In the genomic region with DNA sequence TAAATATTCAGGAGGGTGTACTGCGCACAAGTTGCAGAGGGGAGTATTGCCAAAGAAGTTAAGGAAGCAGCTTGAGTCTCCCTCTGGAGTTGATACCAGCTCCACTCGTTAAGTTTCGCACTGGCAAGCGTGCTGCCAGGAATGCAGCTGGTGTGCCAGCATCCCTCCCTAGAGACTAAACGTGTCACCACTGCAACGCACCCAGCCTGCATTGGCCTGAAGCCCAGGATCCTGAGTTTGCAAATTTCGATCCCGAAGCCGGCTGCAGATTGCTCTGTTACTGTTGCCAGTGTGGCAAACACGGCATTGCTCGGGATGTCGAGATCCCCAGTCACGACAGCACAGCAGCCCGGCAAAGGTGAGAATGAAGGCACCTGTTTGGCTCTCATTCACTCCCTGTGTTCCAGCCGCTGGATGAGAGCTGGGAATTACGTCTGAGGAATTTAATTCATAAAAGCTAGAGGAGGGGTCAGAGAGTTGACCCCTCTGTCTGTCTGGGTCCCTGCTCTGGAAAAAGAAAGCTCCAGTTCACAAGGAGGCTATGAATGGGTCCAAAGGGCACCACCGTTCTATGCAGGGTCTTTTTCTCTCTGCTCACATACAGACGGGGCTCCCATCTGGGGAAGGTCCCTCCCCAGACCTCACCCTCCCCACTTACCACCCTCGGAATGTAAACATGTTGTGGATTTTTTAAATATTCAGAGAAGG, we compare ENCODE assay signal across 8 cellular contexts.
DNase-seq lines count a peak whose midpoint lies in the region; ATAC-seq and TF ChIP-seq lines count a peak whose summit lies in the region.

No MANE protein-coding gene starts in this region.

- H3K36me3 Mint-ChIP-seq in stimulated activated memory B cell treated with anti-CD40 and anti-IgM and Interleukin-4, amounts not matched to agents 10 μg/mL and 1 μg/mL and 100 μg/mL, for 72 hours: no peaks in the 10 kb centered on the region
- no peaks in the 10 kb centered on the region for H3K36me3 Mint-ChIP-seq in activated CD4-positive, alpha-beta memory T cell treated with anti-CD3 and anti-CD28 coated beads for 36 hours

- peak overlapping the region; percentile 16 for H3K4me3 ChIP-seq in A673 (ENCODE audit: low read depth, low read length, poor library complexity, severe bottlenecking)
- peak overlapping the region; percentile 14 for H3K4me3 ChIP-seq in MG63
- H3K4me3 ChIP-seq in body of pancreas: no peak overlapping the region
- peak overlapping the region; percentile 24 to 39 (median 33) for H3K4me3 ChIP-seq in stomach

- no peak overlapping the region for H3K4me3 Mint-ChIP-seq in stimulated activated memory B cell treated with anti-CD40 and anti-IgM and Interleukin-4, amounts not matched to agents 10 μg/mL and 1 μg/mL and 100 μg/mL, for 72 hours
- no peak overlapping the region for H3K4me3 Mint-ChIP-seq in activated CD4-positive, alpha-beta memory T cell treated with anti-CD3 and anti-CD28 coated beads for 36 hours

- H3K4me1 ChIP-seq in A673 (ENCODE audit: insufficient read depth, low read length, poor library complexity, severe bottlenecking) (peaks cover 41% of the 10 kb centered on the region), body of pancreas (peaks cover 23% of the 10 kb centered on the region), stomach (peaks cover 14 to 49% (median 33%) of the 10 kb centered on the region in 4 donors)

- TSS peak; percentile 89 for BruUV-seq in A673 (replicated peaks; lab: Mats Ljungman, UMichigan)

- peak; percentile 97 for DNase-seq in A673 (ENCODE audit: low spot score)
- peak; percentile 95 for DNase-seq in MG63
- peak; percentile 89 to 95 (median 92) for DNase-seq in body of pancreas
- DNase-seq in iris pigment epithelial cell (ENCODE audit: low read depth): peak; percentile 89
- DNase-seq in stomach: peak; percentile 94
- DNase-seq in activated CD4-positive, alpha-beta memory T cell treated with anti-CD3 and anti-CD28 coated beads for 36 hours: no peak

- H3K27me3 Mint-ChIP-seq in stimulated activated memory B cell treated with anti-CD40 and anti-IgM and Interleukin-4, amounts not matched to agents 10 μg/mL and 1 μg/mL and 100 μg/mL, for 72 hours: peaks cover 22% of the 10 kb centered on the region
- peaks cover 23% of the 10 kb centered on the region for H3K27me3 Mint-ChIP-seq in activated CD4-positive, alpha-beta memory T cell treated with anti-CD3 and anti-CD28 coated beads for 36 hours

- H3K27ac ChIP-seq in A673 (ENCODE audit: low read depth, low read length, poor library complexity, severe bottlenecking) (peak overlapping the region; percentile 77), body of pancreas (peak overlapping the region; percentile 46 to 84 (median 72)), stomach (peak overlapping the region; percentile 4 to 85 (median 80))

- TF ChIP-seq EP300 in stomach (IDR thresholded peaks at IDR 0.05): peak; percentile 59

- H3K9me3 Mint-ChIP-seq in stimulated activated memory B cell treated with anti-CD40 and anti-IgM and Interleukin-4, amounts not matched to agents 10 μg/mL and 1 μg/mL and 100 μg/mL, for 72 hours: no peaks in the 10 kb centered on the region
- H3K9me3 Mint-ChIP-seq in activated CD4-positive, alpha-beta memory T cell treated with anti-CD3 and anti-CD28 coated beads for 36 hours: no peaks in the 10 kb centered on the region

- no peaks in the 10 kb centered on the region for H3K4me1 Mint-ChIP-seq in stimulated activated memory B cell treated with anti-CD40 and anti-IgM and Interleukin-4, amounts not matched to agents 10 μg/mL and 1 μg/mL and 100 μg/mL, for 72 hours
- no peaks in the 10 kb centered on the region for H3K4me1 Mint-ChIP-seq in activated CD4-positive, alpha-beta memory T cell treated with anti-CD3 and anti-CD28 coated beads for 36 hours (ENCODE audit: low read depth)

- CTCF ChIA-PET in A673 (lab: Charles Lee): interaction anchor here (0.6 to 1.0 kb wide), 4 partner anchors 60 to 748 kb away, joined by 3 to 10 read pairs (median 3); no protein-coding TSS in a partner anchor
- CTCF ChIA-PET in activated CD4-positive, alpha-beta memory T cell treated with anti-CD3 and anti-CD28 coated beads for 36 hours (lab: Charles Lee): interaction anchor here (2.1 kb wide), 1 partner anchor 80 kb away, joined by 6 read pairs; no protein-coding TSS in a partner anchor

- intact Hi-C loops in A673 (cut with micrococcal nuclease; ENCODE audit: unreplicated experiment) (loop anchor here (1.0 to 5.0 kb wide), 4 partner anchors 41 to 81 kb away; no protein-coding TSS in a partner anchor), body of pancreas (cut with DNase I) (no loop called here), stomach (cut with DNase I; ENCODE audit: low total_unique reads) (no loop called here)
- intact Hi-C loops in activated CD4-positive, alpha-beta memory T cell treated with anti-CD3 and anti-CD28 coated beads for 36 hours (cut with micrococcal nuclease): no loop called here

- peak; percentile 97 for ATAC-seq in body of pancreas
- ATAC-seq in HG02642 (IDR thresholded peaks at IDR 0.05; ENCODE audit: poor library complexity, unreplicated experiment): no peak
- no peak for ATAC-seq in stimulated activated memory B cell treated with anti-CD40 and anti-IgM and Interleukin-4, amounts not matched to agents 10 μg/mL and 1 μg/mL and 100 μg/mL, for 72 hours

- POLR2A ChIA-PET in A673 (lab: Charles Lee; ENCODE audit: low non-redundant PET): no interaction called here
- POLR2A ChIA-PET in activated CD4-positive, alpha-beta memory T cell treated with anti-CD3 and anti-CD28 coated beads for 36 hours (lab: Charles Lee): no interaction called here

- peak; percentile 44 for TF ChIP-seq CTCF in A673 (conservative IDR thresholded peaks at IDR 0.05; ENCODE audit: low read depth, low read length)
- TF ChIP-seq CTCF in body of pancreas (IDR thresholded peaks at IDR 0.05): peak in 2 of 7 experiments; percentile 28 to 34
- peak in 2 of 7 experiments; percentile 15 to 26 for TF ChIP-seq CTCF in stomach (IDR thresholded peaks at IDR 0.05)

- H3K9me3 ChIP-seq in A673 (ENCODE audit: low read depth, low read length, poor library complexity, severe bottlenecking) (no peaks in the 10 kb centered on the region), MG63 (no peaks in the 10 kb centered on the region), body of pancreas (no peaks in the 10 kb centered on the region), stomach (no peaks in the 10 kb centered on the region)

- 3 to 5% methylated on average over 15 to 19 of the region's 19 CpGs for WGBS in body of pancreas, 2 donors
- WGBS in stomach, 5 donors: 8 to 16% (median 10%) methylated on average over 14 to 19 of the region's 19 CpGs

- no peaks in the 10 kb centered on the region for H3K27me3 ChIP-seq in A673 (replicated peaks; ENCODE audit: insufficient read depth, low read depth, low read length, poor library complexity)
- H3K27me3 ChIP-seq in MG63: no peaks in the 10 kb centered on the region
- no peaks in the 10 kb centered on the region for H3K27me3 ChIP-seq in body of pancreas
- H3K27me3 ChIP-seq in stomach: no peaks in the 10 kb centered on the region

- no peak overlapping the region for H3K27ac Mint-ChIP-seq in stimulated activated memory B cell treated with anti-CD40 and anti-IgM and Interleukin-4, amounts not matched to agents 10 μg/mL and 1 μg/mL and 100 μg/mL, for 72 hours
- H3K27ac Mint-ChIP-seq in activated CD4-positive, alpha-beta memory T cell treated with anti-CD3 and anti-CD28 coated beads for 36 hours: no peak overlapping the region

- peak in 1 of 3 donors; percentile 45 for TF ChIP-seq POLR2A in body of pancreas (IDR thresholded peaks at IDR 0.05)
- TF ChIP-seq POLR2A in stomach (IDR thresholded peaks at IDR 0.05): no peak

- H3K36me3 ChIP-seq in A673 (ENCODE audit: insufficient read depth, low read length, poor library complexity, severe bottlenecking) (no peaks in the 10 kb centered on the region), MG63 (no peaks in the 10 kb centered on the region), body of pancreas (replicated peaks in 1 of 2; ENCODE audit: insufficient read depth in 1 of 2, low read depth in 2 of 2) (no peaks in the 10 kb centered on the region), stomach (peaks cover 0 to 19% (median 5%) of the 10 kb centered on the region in 4 donors)

Comparison
In these comparisons a context has a peak if more than half of its experiments do, and no peak if none do; other contexts are left out.
1. H3K4me3 ChIP-seq: peak in A673 (single experiment), MG63 (single experiment) and stomach (4 of 4); none in body of pancreas (0 of 2).
2. Peak in every context shown above with its lines, with median percentiles within 50 percentile points of each other: H3K27ac ChIP-seq.